17 cellular contexts compared by ENCODE assay signal in genomic region chr11:6991227-6991626, GRCh38. TPM values are rescaled to one million over a fixed set of nuclear protein-coding genes. Genes with fewer than 3 reads are reported as not detected.
DNase-seq lines count a peak whose midpoint lies in the region; ATAC-seq and TF ChIP-seq lines count a peak whose summit lies in the region.
"Had no signal": no experiment of that assay in that cellular context is flagged by ENCODE, and none has a peak within 500 bp of the region (broad histone marks: within the 10 kb centered on the region; RNA-seq: fewer than 3 reads in every experiment).

No MANE protein-coding gene starts in this region.

- no peaks in the 10 kb centered on the region for H3K4me1 Mint-ChIP-seq in stimulated activated memory B cell treated with anti-CD40 and anti-IgM and Interleukin-4, amounts not matched to agents 10 μg/mL and 1 μg/mL and 100 μg/mL, for 72 hours

- TF ChIP-seq POLR2A in heart left ventricle (IDR thresholded peaks at IDR 0.05), result no peak

- WGBS in heart left ventricle, 4 donors, result 70 to 87% (median 77%) methylated on average over 6 of the region's 6 CpGs

- no peak overlapping the region for H3K4me3 ChIP-seq in heart left ventricle

- H3K9me3 ChIP-seq in heart left ventricle, result peaks cover 0 to 5% (median 0%) of the 10 kb centered on the region in 12 donors
- H3K9me3 ChIP-seq: Caco-2 had no signal

- no peaks in the 10 kb centered on the region for H3K27me3 ChIP-seq in heart left ventricle

- no peak for TF ChIP-seq CTCF in heart left ventricle (IDR thresholded peaks at IDR 0.05)

- H3K9me3 Mint-ChIP-seq in stimulated activated memory B cell treated with anti-CD40 and anti-IgM and Interleukin-4, amounts not matched to agents 10 μg/mL and 1 μg/mL and 100 μg/mL, for 72 hours, result no peaks in the 10 kb centered on the region
- H3K9me3 Mint-ChIP-seq: CD4-positive, alpha-beta T cell had no signal

- DNase-seq in Right ventricle myocardium superior, result peak; percentile 30
- DNase-seq in heart left ventricle, result no peak
- peak; percentile 69 for DNase-seq in MV-4-11 (lab: John Stamatoyannopoulos, UW)
- DNase-seq in iPS-NIHi11 (ENCODE audit: low spot score), result peak; percentile 7
- no peak for DNase-seq in LoVo (ENCODE audit: low spot score)
- DNase-seq in NCI-H2196 (lab: John Stamatoyannopoulos, UW; ENCODE audit: unreplicated experiment), result no peak
- DNase-seq: Caco-2; CD4-positive, alpha-beta T cell; NCI-H1092 treated with DMSO at 0.1 percent for 48 hours; NCI-H2081; NCI-H748 treated with DMSO at 0.1 percent for 48 hours; NK-92 treated with Interleukin-12 subunit alpha and Interleukin-12 subunit beta, amount 100 ng/mL, for 24 hours had no signal

- H3K4me3 Mint-ChIP-seq in stimulated activated memory B cell treated with anti-CD40 and anti-IgM and Interleukin-4, amounts not matched to agents 10 μg/mL and 1 μg/mL and 100 μg/mL, for 72 hours, result no peak overlapping the region
- H3K4me3 Mint-ChIP-seq: CD4-positive, alpha-beta T cell had no signal

- H3K36me3 Mint-ChIP-seq in stimulated activated memory B cell treated with anti-CD40 and anti-IgM and Interleukin-4, amounts not matched to agents 10 μg/mL and 1 μg/mL and 100 μg/mL, for 72 hours, result no peaks in the 10 kb centered on the region

- no peaks in the 10 kb centered on the region for H3K27me3 Mint-ChIP-seq in stimulated activated memory B cell treated with anti-CD40 and anti-IgM and Interleukin-4, amounts not matched to agents 10 μg/mL and 1 μg/mL and 100 μg/mL, for 72 hours
- H3K27me3 Mint-ChIP-seq: CD4-positive, alpha-beta T cell had no signal

- intact Hi-C loops in Right ventricle myocardium superior (cut with DNase I) (no loop called here), heart left ventricle (cut with DNase I) (no loop called here)

- H3K27ac Mint-ChIP-seq in stimulated activated memory B cell treated with anti-CD40 and anti-IgM and Interleukin-4, amounts not matched to agents 10 μg/mL and 1 μg/mL and 100 μg/mL, for 72 hours, result no peak overlapping the region
- H3K27ac Mint-ChIP-seq: CD4-positive, alpha-beta T cell had no signal

- H3K27ac ChIP-seq in heart left ventricle, result no peak overlapping the region

- H3K4me1 ChIP-seq in heart left ventricle, result no peaks in the 10 kb centered on the region
- H3K4me1 ChIP-seq: Caco-2 had no signal

- H3K36me3 ChIP-seq in heart left ventricle, result no peaks in the 10 kb centered on the region

- no peak for ATAC-seq in Right ventricle myocardium superior (ENCODE audit: poor library complexity)
- ATAC-seq in heart left ventricle, result no peak
- ATAC-seq in stimulated activated memory B cell treated with anti-CD40 and anti-IgM and Interleukin-4, amounts not matched to agents 10 μg/mL and 1 μg/mL and 100 μg/mL, for 72 hours, result peak; percentile 52
- ATAC-seq in HG02678 (IDR thresholded peaks at IDR 0.05; ENCODE audit: unreplicated experiment), result no peak
- ATAC-seq: Right ventricle myocardium inferior had no signal

RNA-seq across cellular contexts. Expression of gene ZNF214, which starts 28.9 kb away (rescaled TPM):
- total RNA-seq in Right ventricle myocardium superior (1.9 TPM), heart left ventricle (1 to 10 TPM in 4 of 9 donors, under 1 TPM in 5; 0.69 to 2.0 (median 0.98) TPM)
- polyA plus RNA-seq in heart left ventricle, result under 1 TPM; 0.23 to 0.91 TPM
- total RNA-seq: CD4-positive, alpha-beta T cell; OCI-LY7 had no signal

RNA-seq across cellular contexts. Expression of gene NLRP14, which starts 29.1 kb away (rescaled TPM):
- total RNA-seq in Right ventricle myocardium superior (not detected), heart left ventricle (not detected)
- not detected for polyA plus RNA-seq in heart left ventricle
- total RNA-seq: A172, Caco-2, Right ventricle myocardium inferior had no signal

Comparison
In these comparisons a context has a peak if more than half of its experiments do, and no peak if none do; other contexts are left out.
1. DNase-seq: peak in Right ventricle myocardium superior (single experiment), MV-4-11 (single experiment) and iPS-NIHi11 (single experiment); none in heart left ventricle (0 of 5), LoVo (single experiment) and NCI-H2196 (single experiment).